In the genomic region with DNA sequence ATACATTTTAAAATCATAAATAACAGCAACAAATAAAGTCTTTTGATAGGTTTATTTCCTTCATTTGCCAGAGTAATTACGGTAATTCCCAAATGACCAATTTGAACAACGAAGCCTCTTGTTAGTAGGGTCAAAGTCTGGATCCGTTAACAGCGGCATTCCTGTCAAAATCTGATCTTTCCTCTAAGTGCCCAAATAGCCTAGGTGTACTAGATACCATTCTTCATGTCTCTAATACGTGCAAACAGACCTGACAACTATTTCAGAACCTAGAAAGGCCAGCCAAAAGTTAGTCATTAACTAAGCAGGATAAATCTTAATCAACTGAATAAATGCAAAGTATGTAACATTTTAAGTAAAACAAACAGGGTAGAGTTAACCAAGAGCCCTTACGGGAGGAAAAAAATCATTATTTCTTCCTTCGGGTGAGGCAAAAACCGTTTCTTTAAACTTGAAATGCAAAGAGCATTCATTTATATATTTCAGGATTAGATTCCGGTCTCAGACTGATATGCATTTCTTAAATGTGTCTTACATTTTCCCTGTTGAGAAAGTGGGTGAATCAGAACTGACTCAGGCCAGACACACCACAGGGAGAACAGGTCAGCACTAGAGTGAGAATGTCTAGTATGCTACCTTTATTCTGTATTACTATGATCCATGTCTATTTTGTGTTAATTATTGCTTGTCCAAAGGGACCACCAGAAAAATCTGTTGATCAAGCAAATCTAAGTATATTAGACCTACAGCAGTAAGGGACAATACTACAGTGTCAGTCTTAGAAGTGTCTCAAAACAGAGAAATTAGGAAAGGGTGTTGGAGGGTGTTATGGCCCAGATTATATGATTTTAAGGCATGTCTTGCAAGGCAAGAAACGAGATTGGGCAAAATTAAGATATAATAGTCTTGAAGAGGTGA, we compare ENCODE assay signal across 15 cellular contexts.
DNase-seq lines count a peak whose midpoint lies in the region; ATAC-seq, FAIRE-seq and TF ChIP-seq lines count a peak whose summit lies in the region.
"Had no signal": no experiment of that assay in that cellular context is flagged by ENCODE, and none has a peak within 500 bp of the region (broad histone marks: within the 10 kb centered on the region; RNA-seq: fewer than 3 reads in every experiment).

No MANE protein-coding gene starts in this region.

- in situ Hi-C loops in GM13976 (cut with MboI; ENCODE audit: low sequenced_read_pairs, unreplicated experiment): no loop called here

- peak; percentile 94 for ATAC-seq in esophagus mucosa
- ATAC-seq in GM18502 (IDR thresholded peaks at IDR 0.05; ENCODE audit: poor library complexity, unreplicated experiment): no peak
- ATAC-seq: natural killer cell had no signal

- H3K36me3 Mint-ChIP-seq in nephron progenitor cell (ENCODE audit: low read depth): no peaks in the 10 kb centered on the region
- H3K36me3 Mint-ChIP-seq: CD4-positive, CD25-positive, alpha-beta regulatory T cell; IgD-negative memory B cell; natural killer cell had no signal

- no peaks in the 10 kb centered on the region for H3K9me3 Mint-ChIP-seq in nephron progenitor cell
- H3K9me3 Mint-ChIP-seq: IgD-negative memory B cell; natural killer cell; T-helper 2 cell treated with Interferon-gamma antibody and Interleukin-4, amounts not matched to agents 5 μg/mL and 100 μg/mL, for 36 hours had no signal

- H3K27ac Mint-ChIP-seq in nephron progenitor cell: peak overlapping the region; percentile 18
- H3K27ac Mint-ChIP-seq: CD4-positive, CD25-positive, alpha-beta regulatory T cell; IgD-negative memory B cell; natural killer cell; T-helper 2 cell treated with Interferon-gamma antibody and Interleukin-4, amounts not matched to agents 5 μg/mL and 100 μg/mL, for 36 hours had no signal

- peak; percentile 95 for FAIRE-seq in RCC 7860 (lab: Jason Lieb, UNC)
- FAIRE-seq: endometrium had no signal

- peaks cover 3% of the 10 kb centered on the region for H3K27me3 Mint-ChIP-seq in nephron progenitor cell (ENCODE audit: low read depth, poor library complexity)
- H3K27me3 Mint-ChIP-seq: IgD-negative memory B cell had no signal

- no peak overlapping the region for H3K4me3 Mint-ChIP-seq in nephron progenitor cell
- H3K4me3 Mint-ChIP-seq: CD4-positive, CD25-positive, alpha-beta regulatory T cell; IgD-negative memory B cell; natural killer cell; T-helper 2 cell treated with Interferon-gamma antibody and Interleukin-4, amounts not matched to agents 5 μg/mL and 100 μg/mL, for 36 hours had no signal

- TF ChIP-seq CTCF in nephron progenitor cell (IDR thresholded peaks at IDR 0.05) (no peak), GM13976 (IDR thresholded peaks at IDR 0.05; ENCODE audit: borderline replicate concordance, control extremely low read depth, extremely low read depth, insufficient read depth, missing control alignments) (no peak)

- peaks cover 18% of the 10 kb centered on the region for H3K4me1 Mint-ChIP-seq in nephron progenitor cell
- H3K4me1 Mint-ChIP-seq: CD4-positive, CD25-positive, alpha-beta regulatory T cell; natural killer cell had no signal

- DNase-seq in Daoy (ENCODE audit: low read depth) (peak; percentile 52), RCC 7860 (ENCODE audit: low spot score) (peak; percentile 84), nephron progenitor cell (no peak), hippocampal formation (lab: John Stamatoyannopoulos, UW) (no peak), KG1 (lab: John Stamatoyannopoulos, UW) (no peak), GM13976 (ENCODE audit: low spot score) (no peak)
- DNase-seq: adrenal gland; CD4-positive, CD25-positive, alpha-beta regulatory T cell; natural killer cell; stimulated activated CD8-positive, alpha-beta memory T cell treated with anti-CD3 and anti-CD28 coated beads, Interleukin-4, amount 100 ng/mL, for 48 hours had no signal

Comparison
In these comparisons a context has a peak if more than half of its experiments do, and no peak if none do; other contexts are left out.
1. DNase-seq: peak in Daoy (single experiment) and RCC 7860 (single experiment); none in nephron progenitor cell (single experiment), hippocampal formation (0 of 2), KG1 (single experiment) and GM13976 (single experiment).